ENCODE assay signal across 1 cellular context in the genomic region with DNA sequence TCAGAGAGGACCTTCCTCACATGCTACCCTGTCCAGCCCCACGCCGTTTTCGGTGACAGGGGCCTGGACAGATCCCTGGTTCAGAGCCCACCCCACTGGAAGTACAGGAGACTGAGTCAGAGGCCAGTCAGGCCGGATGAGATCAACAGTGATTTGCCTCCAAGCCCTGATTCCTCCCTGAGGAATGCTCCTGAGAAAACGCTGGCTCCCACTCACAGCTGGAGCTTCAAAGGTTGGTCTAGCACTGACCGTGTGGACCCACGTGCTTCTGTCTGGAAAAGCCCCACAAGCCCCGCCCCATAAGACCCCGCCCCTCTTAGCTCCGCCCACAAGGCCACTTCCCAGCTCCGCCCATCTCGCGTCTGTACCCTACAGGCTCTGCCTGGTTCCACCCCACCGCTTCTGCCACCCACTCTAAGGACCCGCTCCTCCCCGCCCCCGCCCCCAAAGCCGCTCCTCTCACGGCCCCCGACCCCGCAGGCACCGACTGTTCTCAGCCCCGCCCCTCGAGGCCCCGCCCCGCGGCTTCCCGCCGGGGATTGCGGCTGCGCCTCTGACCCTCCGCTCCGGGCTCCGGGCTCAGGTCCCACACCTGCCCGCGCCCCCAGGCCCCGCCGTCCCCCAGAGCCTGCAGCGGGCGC.
TF ChIP-seq lines count a peak whose summit lies in the region.

No MANE protein-coding gene starts in this region.

TF ChIP-seq in GM23338, 12 proteins besides CTCF, POLR2A, EP300 and RAD21 (continued from another document):
- TF ChIP-seq, protein P1, sequence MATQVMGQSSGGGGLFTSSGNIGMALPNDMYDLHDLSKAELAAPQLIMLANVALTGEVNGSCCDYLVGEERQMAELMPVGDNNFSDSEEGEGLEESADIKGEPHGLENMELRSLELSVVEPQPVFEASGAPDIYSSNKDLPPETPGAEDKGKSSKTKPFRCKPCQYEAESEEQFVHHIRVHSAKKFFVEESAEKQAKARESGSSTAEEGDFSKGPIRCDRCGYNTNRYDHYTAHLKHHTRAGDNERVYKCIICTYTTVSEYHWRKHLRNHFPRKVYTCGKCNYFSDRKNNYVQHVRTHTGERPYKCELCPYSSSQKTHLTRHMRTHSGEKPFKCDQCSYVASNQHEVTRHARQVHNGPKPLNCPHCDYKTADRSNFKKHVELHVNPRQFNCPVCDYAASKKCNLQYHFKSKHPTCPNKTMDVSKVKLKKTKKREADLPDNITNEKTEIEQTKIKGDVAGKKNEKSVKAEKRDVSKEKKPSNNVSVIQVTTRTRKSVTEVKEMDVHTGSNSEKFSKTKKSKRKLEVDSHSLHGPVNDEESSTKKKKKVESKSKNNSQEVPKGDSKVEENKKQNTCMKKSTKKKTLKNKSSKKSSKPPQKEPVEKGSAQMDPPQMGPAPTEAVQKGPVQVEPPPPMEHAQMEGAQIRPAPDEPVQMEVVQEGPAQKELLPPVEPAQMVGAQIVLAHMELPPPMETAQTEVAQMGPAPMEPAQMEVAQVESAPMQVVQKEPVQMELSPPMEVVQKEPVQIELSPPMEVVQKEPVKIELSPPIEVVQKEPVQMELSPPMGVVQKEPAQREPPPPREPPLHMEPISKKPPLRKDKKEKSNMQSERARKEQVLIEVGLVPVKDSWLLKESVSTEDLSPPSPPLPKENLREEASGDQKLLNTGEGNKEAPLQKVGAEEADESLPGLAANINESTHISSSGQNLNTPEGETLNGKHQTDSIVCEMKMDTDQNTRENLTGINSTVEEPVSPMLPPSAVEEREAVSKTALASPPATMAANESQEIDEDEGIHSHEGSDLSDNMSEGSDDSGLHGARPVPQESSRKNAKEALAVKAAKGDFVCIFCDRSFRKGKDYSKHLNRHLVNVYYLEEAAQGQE (IDR thresholded peaks at IDR 0.05; ENCODE audit: unreplicated experiment), result peak; percentile 10
- no peak for TF ChIP-seq ZNF331 (CRISPR knock-in tag; IDR thresholded peaks at IDR 0.05; ENCODE audit: low read depth)
